Comparison of ENCODE assay signal across 10 cellular contexts in the genomic region with DNA sequence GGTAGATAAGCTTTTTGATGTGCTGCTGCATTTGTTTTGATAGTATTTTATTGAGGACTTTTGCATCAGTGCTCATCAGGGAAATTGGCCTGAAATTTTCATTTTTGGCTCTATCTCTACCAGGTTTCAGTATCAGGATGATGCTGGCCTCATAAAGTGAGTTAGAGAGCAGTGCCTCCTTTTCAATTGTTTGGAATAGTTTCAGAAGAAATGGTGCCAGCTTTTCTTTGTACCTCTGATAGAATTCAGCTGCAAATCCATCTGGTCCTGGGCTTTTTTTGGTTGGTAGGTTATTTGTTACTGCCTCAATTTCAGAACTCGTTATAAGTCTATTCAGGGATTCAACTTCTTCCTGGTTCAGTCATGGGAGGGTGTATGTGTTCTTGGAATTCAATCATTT. TPM values are rescaled to one million over a fixed set of nuclear protein-coding genes. Genes with fewer than 3 reads are reported as not detected.
"Had no signal": no experiment of that assay in that cellular context is flagged by ENCODE, and none has a peak within 500 bp of the region (broad histone marks: within the 10 kb centered on the region; RNA-seq: fewer than 3 reads in every experiment).

No MANE protein-coding gene starts in this region.

- H2AFZ ChIP-seq: GM23248, GM23338 had no signal

- H3K4me3 ChIP-seq: GM23248, GM23338, HAP-1 had no signal

- H3K9me3 ChIP-seq: HAP-1 had no signal

- DNase-seq: GM23248, GOT3, H7, HCEC 1CT, HFFc6 had no signal

- H3K9me3 Mint-ChIP-seq: HFFc6 had no signal

- H3K27ac Mint-ChIP-seq: GM23338, HFFc6 had no signal

- H3K4me3 Mint-ChIP-seq: GM23338, HFFc6 had no signal

- H3K36me3 ChIP-seq: HAP-1 had no signal

- H3K4me2 ChIP-seq: GM23338 had no signal

- H3K9ac ChIP-seq: GM23248 had no signal

- ATAC-seq: GM23338, HCT116 had no signal

- H3K27ac ChIP-seq: GM23248 had no signal

RNA-seq across cellular contexts. Expression of a gene that starts 15.6 kb away (rescaled TPM):
- total RNA-seq: GM23248, GM23338, H1, H4, H7, HFFc6 had no signal
